In the genomic region with DNA sequence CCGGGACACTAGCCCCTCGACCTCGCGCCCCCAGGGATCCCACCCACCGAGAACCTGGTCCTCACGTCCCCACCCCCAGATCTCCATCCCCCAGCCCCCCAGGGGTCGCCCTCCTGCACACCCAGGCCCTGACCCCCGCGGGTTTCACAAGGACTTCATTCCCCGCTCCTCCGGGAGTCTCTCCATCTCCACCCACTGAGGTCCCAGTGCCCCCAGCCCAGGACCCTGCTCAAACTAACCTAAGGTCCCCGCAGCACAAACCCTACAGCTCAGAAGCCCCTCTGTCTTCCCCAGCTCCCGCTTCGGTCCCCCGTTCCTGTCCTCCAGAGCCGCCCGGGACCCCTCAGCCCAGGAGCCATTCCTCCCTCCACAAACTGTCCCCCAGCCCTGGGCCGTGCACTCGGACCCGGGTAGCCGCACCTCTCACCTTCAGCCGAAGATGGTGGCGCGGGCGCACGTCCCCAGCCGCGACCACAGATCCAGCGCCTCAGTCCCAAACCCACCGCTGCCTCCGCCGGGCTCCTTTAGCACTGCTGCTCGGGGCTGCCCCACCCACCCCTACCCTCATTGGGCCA, we compare ENCODE assay signal across 8 cellular contexts. TPM values are rescaled to one million over a fixed set of nuclear protein-coding genes. Genes with fewer than 3 reads are reported as not detected.
DNase-seq lines count a peak whose midpoint lies in the region; ATAC-seq and TF ChIP-seq lines count a peak whose summit lies in the region.

A gene (minus strand): TSS at position 499 of the 575 bp plus-strand sequence. CDS start 7,479 bp downstream, outside the sequence.

- 0 out of 2 replicates have a peak, but pooled peaks have one; percentile 2 for TF ChIP-seq CTCF in GM12874 (IDR thresholded peaks at IDR 0.05; ENCODE audit: insufficient read depth, low read depth, low read length)
- TF ChIP-seq CTCF in fibroblast of the aortic adventitia (IDR thresholded peaks at IDR 0.05; ENCODE audit: insufficient read depth, low read length) = peak; percentile 56
- TF ChIP-seq CTCF in omental fat pad (IDR thresholded peaks at IDR 0.05) = no peak

- peak within 1 kb of the TSS; percentile 95 for H3K4me3 ChIP-seq in fibroblast of the aortic adventitia (ENCODE audit: low read depth, low read length)

- DNase-seq in fibroblast of the aortic adventitia (ENCODE audit: low read depth) = no peak
- DNase-seq in omental fat pad (ENCODE audit: low spot score) = no peak
- no peak for DNase-seq in stimulated activated CD4-positive, alpha-beta T cell treated with anti-CD3 and anti-CD28 coated beads, Interleukin-2, amount 100 ng/mL, for 24 hours
- DNase-seq in 8988T = no peak
- DNase-seq in cerebellar nuclear complex (lab: John Stamatoyannopoulos, UW) = no peak

- peak; percentile 9; the same call in 2 of the 3 replicates for ATAC-seq in SK-N-SH treated with all-trans-retinoic acid at 6 μM for 48 hours
- no peak for ATAC-seq in omental fat pad (ENCODE audit: low FRiP score)
- ATAC-seq in GM21528 (IDR thresholded peaks at IDR 0.05; ENCODE audit: low FRiP score, unreplicated experiment) = no peak

TF ChIP-seq in SK-N-SH treated with all-trans-retinoic acid at 6 μM for 48 hours, 23 proteins besides CTCF, POLR2A, EP300 and RAD21:
- TF ChIP-seq SNAI2 (CRISPR knock-in tag; IDR thresholded peaks at IDR 0.05) (no peak), TCF4 (CRISPR knock-in tag; IDR thresholded peaks at IDR 0.05; ENCODE audit: borderline replicate concordance) (no peak), ARNTL (CRISPR knock-in tag; IDR thresholded peaks at IDR 0.05; ENCODE audit: borderline replicate concordance, low read depth) (no peak), ZNF8 (CRISPR knock-in tag; IDR thresholded peaks at IDR 0.05) (no peak), ZNF70 (CRISPR knock-in tag; IDR thresholded peaks at IDR 0.05) (no peak), ZFP3 (CRISPR knock-in tag; IDR thresholded peaks at IDR 0.05) (no peak), OSR1 (CRISPR knock-in tag; IDR thresholded peaks at IDR 0.05) (no peak), ZNF565 (CRISPR knock-in tag; conservative IDR thresholded peaks at IDR 0.05; ENCODE audit: low read depth) (no peak), GLIS3 (CRISPR knock-in tag; IDR thresholded peaks at IDR 0.05) (no peak)
- TF ChIP-seq, protein P1, sequence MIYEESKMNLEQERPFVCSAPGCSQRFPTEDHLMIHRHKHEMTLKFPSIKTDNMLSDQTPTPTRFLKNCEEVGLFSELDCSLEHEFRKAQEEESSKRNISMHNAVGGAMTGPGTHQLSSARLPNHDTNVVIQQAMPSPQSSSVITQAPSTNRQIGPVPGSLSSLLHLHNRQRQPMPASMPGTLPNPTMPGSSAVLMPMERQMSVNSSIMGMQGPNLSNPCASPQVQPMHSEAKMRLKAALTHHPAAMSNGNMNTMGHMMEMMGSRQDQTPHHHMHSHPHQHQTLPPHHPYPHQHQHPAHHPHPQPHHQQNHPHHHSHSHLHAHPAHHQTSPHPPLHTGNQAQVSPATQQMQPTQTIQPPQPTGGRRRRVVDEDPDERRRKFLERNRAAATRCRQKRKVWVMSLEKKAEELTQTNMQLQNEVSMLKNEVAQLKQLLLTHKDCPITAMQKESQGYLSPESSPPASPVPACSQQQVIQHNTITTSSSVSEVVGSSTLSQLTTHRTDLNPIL (CRISPR knock-in tag; IDR thresholded peaks at IDR 0.05; ENCODE audit: low read depth) = no peak
- TF ChIP-seq, protein P2, sequence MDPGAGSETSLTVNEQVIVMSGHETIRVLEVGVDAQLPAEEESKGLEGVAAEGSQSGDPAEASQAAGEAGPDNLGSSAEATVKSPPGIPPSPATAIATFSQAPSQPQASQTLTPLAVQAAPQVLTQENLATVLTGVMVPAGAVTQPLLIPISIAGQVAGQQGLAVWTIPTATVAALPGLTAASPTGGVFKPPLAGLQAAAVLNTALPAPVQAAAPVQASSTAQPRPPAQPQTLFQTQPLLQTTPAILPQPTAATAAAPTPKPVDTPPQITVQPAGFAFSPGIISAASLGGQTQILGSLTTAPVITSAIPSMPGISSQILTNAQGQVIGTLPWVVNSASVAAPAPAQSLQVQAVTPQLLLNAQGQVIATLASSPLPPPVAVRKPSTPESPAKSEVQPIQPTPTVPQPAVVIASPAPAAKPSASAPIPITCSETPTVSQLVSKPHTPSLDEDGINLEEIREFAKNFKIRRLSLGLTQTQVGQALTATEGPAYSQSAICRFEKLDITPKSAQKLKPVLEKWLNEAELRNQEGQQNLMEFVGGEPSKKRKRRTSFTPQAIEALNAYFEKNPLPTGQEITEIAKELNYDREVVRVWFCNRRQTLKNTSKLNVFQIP (CRISPR knock-in tag; IDR thresholded peaks at IDR 0.05; ENCODE audit: borderline replicate concordance, low read depth) = no peak

RNA-seq across cellular contexts. Expression of the gene that starts here (rescaled TPM):
- total RNA-seq in fibroblast of the aortic adventitia (ENCODE audit: low replicate concordance) = 85.7 and 404 TPM in 2 replicates
- 10 to 100 TPM; 41.1 to 99.3 (median 51.8) TPM for total RNA-seq in omental fat pad

Comparison
In these comparisons a context has a peak if more than half of its experiments do, and no peak if none do; other contexts are left out.
1. CTCF ChIP-seq: peak in GM12874 (single experiment) and fibroblast of the aortic adventitia (single experiment); none in omental fat pad (0 of 3).